ENCODE assay signal across 23 cellular contexts in genomic region chr1:43439781-43440180, GRCh38. TPM values are rescaled to one million over a fixed set of nuclear protein-coding genes. Genes with fewer than 3 reads are reported as not detected.
DNase-seq lines count a peak whose midpoint lies in the region; ATAC-seq and TF ChIP-seq lines count a peak whose summit lies in the region.
"Had no signal": no experiment of that assay in that cellular context is flagged by ENCODE, and none has a peak within 500 bp of the region (broad histone marks: within the 10 kb centered on the region; RNA-seq: fewer than 3 reads in every experiment).

No MANE protein-coding gene starts in this region.

- TF ChIP-seq CTCF in RWPE1 (conservative IDR thresholded peaks at IDR 0.05; ENCODE audit: low read depth): no peak

- H3K36me3 ChIP-seq in H7 (replicated peaks; ENCODE audit: control insufficient read depth, insufficient read depth, low read length): peaks cover 14% of the 10 kb centered on the region

- no peak for ATAC-seq in esophagus mucosa
- ATAC-seq: activated CD8-positive, alpha-beta T cell treated with anti-CD3 and anti-CD28 coated beads, Interleukin-2, amount 10 ng/mL, durations not matched to agents 7 days and 5 days; HCT116; SK-N-SH treated with all-trans-retinoic acid at 6 μM for 48 hours had no signal

- CTCF ChIA-PET in RWPE1 (lab: Yijun Ruan, JAX): interaction anchor here (1.0 kb wide), 1 partner anchor 9 kb away, joined by 4 read pairs; no protein-coding TSS in a partner anchor

- H3K27ac ChIP-seq in RWPE1: peak overlapping the region; percentile 98
- H3K27ac ChIP-seq: C4-2B, hepatocyte, sigmoid colon had no signal

- H3K4me3 ChIP-seq in H7 (ENCODE audit: insufficient read depth, low read depth, low read length): no peak overlapping the region
- H3K4me3 ChIP-seq: hepatocyte, sigmoid colon had no signal

- H3K27me3 ChIP-seq in H7 (ENCODE audit: control insufficient read depth, insufficient read depth, low read length): no peaks in the 10 kb centered on the region
- H3K27me3 ChIP-seq: hepatocyte, sigmoid colon had no signal

- intact Hi-C loops in posterior vena cava (cut with DNase I): no loop called here

- POLR2A ChIA-PET in RWPE1 (lab: Yijun Ruan, JAX; ENCODE audit: low non-redundant PET): no interaction called here

- DNase-seq in NCI-H510A (lab: John Stamatoyannopoulos, UW): peak; percentile 100
- no peak for DNase-seq in NCI-H510A treated with DMSO at 0.1 percent for 48 hours (lab: John Stamatoyannopoulos, UW)
- peak; percentile 16 for DNase-seq in H7
- no peak for DNase-seq in RWPE1 (ENCODE audit: low spot score)
- peak; percentile 70 for DNase-seq in posterior vena cava (ENCODE audit: low spot score)
- DNase-seq in UCSD-AML1 (lab: John Stamatoyannopoulos, UW; ENCODE audit: unreplicated experiment): no peak
- no peak for DNase-seq in anterior cingulate cortex (lab: John Stamatoyannopoulos, UW)
- DNase-seq: activated CD4-positive, alpha-beta T cell treated with anti-CD3 and anti-CD28 coated beads for 1 hour; activated CD8-positive, alpha-beta T cell treated with anti-CD3 and anti-CD28 coated beads, Interleukin-2, amount 10 ng/mL, durations not matched to agents 7 days and 5 days; activated T-cell treated with anti-CD3 and anti-CD28 coated beads, Interleukin-2, amount 50 U/mL, for 48 hours; cerebellar nuclear complex; erythroblast; foreskin melanocyte; NCI-H1694; RPMI8226; stimulated activated CD8-positive, alpha-beta memory T cell treated with anti-CD3 and anti-CD28 coated beads, Interleukin-4, amount 100 ng/mL, for 48 hours; T-helper 9 cell had no signal

RNA-seq across cellular contexts. Expression of gene HYI, which starts 13.9 kb away (rescaled TPM):
- 29.4 and 42.5 TPM in 2 replicates for total RNA-seq in H7 (2014; rRNA removed; shearing (Covaris generic))
- total RNA-seq in posterior vena cava: 10 to 100 TPM; 27.6 to 28.8 TPM
- total RNA-seq in esophagus mucosa: 8.6 TPM

RNA-seq across cellular contexts. Expression of gene SZT2, which starts 50.1 kb away (rescaled TPM):
- total RNA-seq in H7 (2014; rRNA removed; shearing (Covaris generic)): 12.2 and 19.0 TPM in 2 replicates
- total RNA-seq in posterior vena cava: 10 to 100 TPM; 43.3 to 45.8 TPM
- total RNA-seq in esophagus mucosa: 22.0 TPM

RNA-seq across cellular contexts. Expression of gene MED8, which starts 50.2 kb away (rescaled TPM):
- 37.6 and 41.2 TPM in 2 replicates for total RNA-seq in H7 (2014; rRNA removed; shearing (Covaris generic))
- 10 to 100 TPM; 27.0 to 30.5 TPM for total RNA-seq in posterior vena cava
- total RNA-seq in esophagus mucosa: 46.0 TPM

Comparison
In these comparisons a context has a peak if more than half of its experiments do, and no peak if none do; other contexts are left out.
1. DNase-seq: peak in NCI-H510A (single experiment), H7 (single experiment) and posterior vena cava (single experiment); none in NCI-H510A treated with DMSO at 0.1 percent for 48 hours (single experiment), RWPE1 (single experiment), UCSD-AML1 (single experiment) and anterior cingulate cortex (0 of 58).